15 cellular contexts compared by ENCODE assay signal in the genomic region with DNA sequence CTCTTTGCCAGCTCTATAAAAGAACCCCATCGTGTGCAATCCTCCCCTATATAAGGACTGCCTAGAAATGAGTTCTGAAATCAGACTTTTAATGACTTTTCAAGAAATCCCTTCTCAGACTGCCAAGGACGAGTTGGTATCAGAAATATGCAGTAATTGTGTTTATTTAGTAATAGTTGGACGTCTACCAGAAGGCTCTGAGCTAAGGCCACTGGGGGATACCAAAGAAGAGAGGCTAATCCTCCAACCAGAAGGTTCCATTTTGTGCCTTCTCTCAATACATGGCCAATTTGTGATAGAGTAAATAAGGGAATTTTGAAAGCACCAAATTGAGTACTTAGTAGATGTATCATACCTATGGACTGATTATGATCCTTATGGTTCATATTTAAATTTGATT.
DNase-seq lines count a peak whose midpoint lies in the region; ATAC-seq, FAIRE-seq and TF ChIP-seq lines count a peak whose summit lies in the region.
"Had no signal": no experiment of that assay in that cellular context is flagged by ENCODE, and none has a peak within 500 bp of the region (broad histone marks: within the 10 kb centered on the region; RNA-seq: fewer than 3 reads in every experiment).

No MANE protein-coding gene starts in this region.

- no peaks in the 10 kb centered on the region for H4K20me1 ChIP-seq in GM23248 (ENCODE audit: insufficient read depth)

- TF ChIP-seq POLR2A in A549 (IDR thresholded peaks at IDR 0.05; ENCODE audit: low read length) (no peak), esophagus squamous epithelium (IDR thresholded peaks at IDR 0.05) (no peak)

- H3K9me2 ChIP-seq in GM23248 (ENCODE audit: insufficient read depth): no peaks in the 10 kb centered on the region

- ATAC-seq in A549 (peak; percentile 16 to 64; a peak in 4 of 6 replicates), GM18498 (IDR thresholded peaks at IDR 0.05; ENCODE audit: unreplicated experiment) (no peak), HG03439 (IDR thresholded peaks at IDR 0.05; ENCODE audit: unreplicated experiment) (no peak)

- no peak for FAIRE-seq in A549 (lab: Jason Lieb, UNC)
- FAIRE-seq: GM12891 had no signal

- in situ Hi-C loops in GM23248 (cut with MboI): no loop called here

- H3K36me3 ChIP-seq in GM23248 (ENCODE audit: low read depth): no peaks in the 10 kb centered on the region
- no peaks in the 10 kb centered on the region for H3K36me3 ChIP-seq in esophagus squamous epithelium
- H3K36me3 ChIP-seq: colonic mucosa, neural progenitor cell, stomach had no signal

- CTCF ChIA-PET in A549 (lab: Yijun Ruan, JAX): interaction anchor here (1.0 to 1.5 kb wide), 5 partner anchors 10 to 170 kb away, joined by 3 to 5 read pairs (median 4); no protein-coding TSS in a partner anchor

- TF ChIP-seq EP300 in A549 (IDR thresholded peaks at IDR 0.05): no peak

- 9% methylated on average over 3 of the region's 3 CpGs for WGBS in A549 (ENCODE audit: missing lambda C conversion rate)
- WGBS in GM23248 (ENCODE audit: low coverage in 1 of 2, low lambda C conversion rate in 2 of 2, missing lambda C conversion rate in 2 of 2), 2 experiments: 6 to 7% methylated on average over 3 of the region's 3 CpGs
- 29 to 45% methylated on average over 3 of the region's 3 CpGs for WGBS in esophagus squamous epithelium, 2 donors

- H3K27me3 ChIP-seq in GM23248 (replicated peaks; ENCODE audit: insufficient read depth) (no peaks in the 10 kb centered on the region), esophagus squamous epithelium (no peaks in the 10 kb centered on the region)
- H3K27me3 ChIP-seq: colonic mucosa, neural progenitor cell, stomach had no signal

- DNase-seq in A549 (ENCODE audit: low read depth in 1 of 2, low spot score in 1 of 2) (peak in 1 of 2 experiments; percentile 21), GM23248 (peak; percentile 84), amniotic stem cell (lab: John Stamatoyannopoulos, UW) (peak; percentile 36), kidney glomerular epithelial cell (lab: John Stamatoyannopoulos, UW) (peak; percentile 35), esophagus squamous epithelium (lab: John Stamatoyannopoulos, UW) (no peak), activated gamma-delta T cell (lab: John Stamatoyannopoulos, UW) (no peak)
- DNase-seq: activated CD8-positive, alpha-beta memory T cell treated with anti-CD3 and anti-CD28 coated beads for 24 hours; colonic mucosa; DMS53; NCI-H2171; stomach had no signal

- POLR2A ChIA-PET in A549 (lab: Yijun Ruan, JAX): no interaction called here

- H3K9me3 ChIP-seq in A549 (no peaks in the 10 kb centered on the region), GM23248 (ENCODE audit: low read depth) (no peaks in the 10 kb centered on the region), esophagus squamous epithelium (no peaks in the 10 kb centered on the region)
- H3K9me3 ChIP-seq: colonic mucosa, stomach had no signal

- no peak for TF ChIP-seq RAD21 in A549 (conservative IDR thresholded peaks at IDR 0.05 in 1 of 2, IDR thresholded peaks at IDR 0.05 in 1 of 2)

- no peak for TF ChIP-seq CTCF in A549 (IDR thresholded peaks at IDR 0.05)
- TF ChIP-seq CTCF in esophagus squamous epithelium (IDR thresholded peaks at IDR 0.05): no peak

- peak overlapping the region; percentile 66 to 72 for H3K27ac ChIP-seq in A549
- H3K27ac ChIP-seq in GM23248: peak overlapping the region; percentile 77
- no peak overlapping the region for H3K27ac ChIP-seq in esophagus squamous epithelium
- H3K27ac ChIP-seq: colonic mucosa, neural progenitor cell had no signal

- H3F3A ChIP-seq in GM23248 (ENCODE audit: insufficient read depth): peaks cover 30% of the 10 kb centered on the region

- peak overlapping the region; percentile 37; the same call in 1 of the 2 replicates for H3K9ac ChIP-seq in GM23248
- H3K9ac ChIP-seq: neural progenitor cell had no signal

- intact Hi-C loops in esophagus squamous epithelium (cut with DNase I): no loop called here

- H2AFZ ChIP-seq in GM23248: 0 out of 2 replicates have a peak overlapping the region, but pooled peaks have one; percentile 12

- H3K4me3 ChIP-seq in A549 (no peak overlapping the region), GM23248 (peak overlapping the region; percentile 6; the same call in 1 of the 2 replicates), esophagus squamous epithelium (no peak overlapping the region)
- H3K4me3 ChIP-seq: colonic mucosa, neural progenitor cell, stomach had no signal

- no peaks in the 10 kb centered on the region for H3K79me2 ChIP-seq in GM23248 (ENCODE audit: insufficient read depth)

- peaks cover 40% of the 10 kb centered on the region for H3K4me1 ChIP-seq in A549
- peaks cover 34% of the 10 kb centered on the region for H3K4me1 ChIP-seq in GM23248 (ENCODE audit: insufficient read depth)
- peaks cover 0 to 10% (median 0%) of the 10 kb centered on the region in 3 donors for H3K4me1 ChIP-seq in esophagus squamous epithelium
- H3K4me1 ChIP-seq: colonic mucosa, neural progenitor cell had no signal

- peak overlapping the region; percentile 55 for H3K4me2 ChIP-seq in A549
- H3K4me2 ChIP-seq in GM23248 (ENCODE audit: unreplicated experiment): peak overlapping the region; percentile 81
- H3K4me2 ChIP-seq: neural progenitor cell had no signal

TF ChIP-seq in A549, 52 proteins besides CTCF, POLR2A, EP300 and RAD21:
- TF ChIP-seq CHD4 (IDR thresholded peaks at IDR 0.05; ENCODE audit: borderline replicate concordance): no peak
- TF ChIP-seq JUNB (IDR thresholded peaks at IDR 0.05): peak; percentile 11; the same call in 1 of the 2 replicates

Comparison
In these comparisons a context has a peak if more than half of its experiments do, and no peak if none do; other contexts are left out.
1. ATAC-seq: peak in A549 (2 of 2); none in GM18498 (single experiment) and HG03439 (single experiment).
2. DNase-seq: peak in GM23248 (single experiment), amniotic stem cell (single experiment) and kidney glomerular epithelial cell (single experiment); none in esophagus squamous epithelium (single experiment) and activated gamma-delta T cell (single experiment).
3. H3K27ac ChIP-seq: peak in A549 (2 of 2) and GM23248 (single experiment); none in esophagus squamous epithelium (0 of 4).